In genomic region chr2:111246620-111247061, GRCh38 we compare ENCODE assay signal across 1 cellular context.
TF ChIP-seq lines count a peak whose summit lies in the region.

No MANE protein-coding gene starts in this region.

TF ChIP-seq in HepG2, 621 proteins besides CTCF, POLR2A, EP300 and RAD21 (continued from another document and continues in another):
- TF ChIP-seq FOXP4 (CRISPR knock-in tag; IDR thresholded peaks at IDR 0.05) (peak; percentile 85), RORA (CRISPR knock-in tag; IDR thresholded peaks at IDR 0.05) (no peak), ARNT2 (CRISPR knock-in tag; IDR thresholded peaks at IDR 0.05; ENCODE audit: low read depth) (no peak), SRSF1 (optimal IDR thresholded peaks at IDR 0.05; ENCODE audit: low read depth, low read length) (no peak), HOXA7 (CRISPR knock-in tag; IDR thresholded peaks at IDR 0.05) (no peak), BORCS8-MEF2B (CRISPR knock-in tag; IDR thresholded peaks at IDR 0.05) (peak; percentile 70; the same call in 1 of the 2 replicates), ZNF563 (CRISPR knock-in tag; IDR thresholded peaks at IDR 0.05) (peak; percentile 71; the same call in 1 of the 2 replicates), RFXANK (CRISPR knock-in tag; IDR thresholded peaks at IDR 0.05) (no peak), ZNF558 (CRISPR knock-in tag; IDR thresholded peaks at IDR 0.05; ENCODE audit: borderline replicate concordance) (no peak), TBX2 (CRISPR knock-in tag; IDR thresholded peaks at IDR 0.05; ENCODE audit: borderline replicate concordance) (peak; percentile 90; the same call in 1 of the 2 replicates), SNAI1 (CRISPR knock-in tag; IDR thresholded peaks at IDR 0.05; ENCODE audit: borderline replicate concordance) (no peak), KLF13 (CRISPR knock-in tag; IDR thresholded peaks at IDR 0.05) (no peak), RFX5 (IDR thresholded peaks at IDR 0.05; ENCODE audit: low read depth, low read length) (no peak), RFX3 (CRISPR knock-in tag; IDR thresholded peaks at IDR 0.05) (no peak), HOXA3 (CRISPR knock-in tag; IDR thresholded peaks at IDR 0.05) (peak; percentile 76), ZNF670 (CRISPR knock-in tag; IDR thresholded peaks at IDR 0.05; ENCODE audit: borderline replicate concordance) (peak; percentile 85; the same call in 1 of the 2 replicates), ZFP62 (CRISPR knock-in tag; IDR thresholded peaks at IDR 0.05) (no peak), ZNF672 (CRISPR knock-in tag; IDR thresholded peaks at IDR 0.05) (no peak), NFAT5 (CRISPR knock-in tag; IDR thresholded peaks at IDR 0.05) (no peak), ZNF256 (CRISPR knock-in tag; conservative IDR thresholded peaks at IDR 0.05) (no peak), MYNN (CRISPR knock-in tag; IDR thresholded peaks at IDR 0.05; ENCODE audit: low read depth) (no peak), ISL2 (CRISPR knock-in tag; IDR thresholded peaks at IDR 0.05) (no peak), PCBP2 (optimal IDR thresholded peaks at IDR 0.05; ENCODE audit: low read depth, low read length, poor library complexity, severe bottlenecking) (no peak), ZNF275 (CRISPR knock-in tag; IDR thresholded peaks at IDR 0.05; ENCODE audit: borderline replicate concordance) (no peak), ZNF530 (CRISPR knock-in tag; IDR thresholded peaks at IDR 0.05; ENCODE audit: low read depth) (no peak), THAP7 (CRISPR knock-in tag; IDR thresholded peaks at IDR 0.05) (no peak), BHLHE40 (IDR thresholded peaks at IDR 0.05; ENCODE audit: low read length) (peak; percentile 58), ZNF784 (CRISPR knock-in tag; IDR thresholded peaks at IDR 0.05; ENCODE audit: borderline replicate concordance) (no peak), ZNF124 (CRISPR knock-in tag; IDR thresholded peaks at IDR 0.05) (peak; percentile 87), FOXC1 (CRISPR knock-in tag; IDR thresholded peaks at IDR 0.05; ENCODE audit: borderline replicate concordance) (peak; percentile 32; the same call in 1 of the 2 replicates), ZNF569 (CRISPR knock-in tag; IDR thresholded peaks at IDR 0.05; ENCODE audit: borderline replicate concordance) (no peak), SMARCE1 (IDR thresholded peaks at IDR 0.05; ENCODE audit: borderline replicate concordance) (no peak), KAT7 (CRISPR knock-in tag; IDR thresholded peaks at IDR 0.05; ENCODE audit: borderline replicate concordance) (no peak), POGK (CRISPR knock-in tag; conservative IDR thresholded peaks at IDR 0.05) (no peak), ZZZ3 (CRISPR knock-in tag; IDR thresholded peaks at IDR 0.05; ENCODE audit: borderline replicate concordance) (no peak), IRX3 (CRISPR knock-in tag; IDR thresholded peaks at IDR 0.05; ENCODE audit: borderline replicate concordance, low read depth) (no peak), KLF15 (CRISPR knock-in tag; IDR thresholded peaks at IDR 0.05; ENCODE audit: borderline replicate concordance) (no peak), SOX5 (CRISPR knock-in tag; IDR thresholded peaks at IDR 0.05; ENCODE audit: borderline replicate concordance) (peak; percentile 83), SIN3B (IDR thresholded peaks at IDR 0.05; ENCODE audit: low read length) (no peak), ZNF777 (CRISPR knock-in tag; IDR thresholded peaks at IDR 0.05) (no peak), SSRP1 (CRISPR knock-in tag; IDR thresholded peaks at IDR 0.05) (no peak), ZNF253 (CRISPR knock-in tag; IDR thresholded peaks at IDR 0.05; ENCODE audit: borderline replicate concordance) (no peak), TSC22D2 (CRISPR knock-in tag; IDR thresholded peaks at IDR 0.05; ENCODE audit: borderline replicate concordance) (peak; percentile 73; the same call in 1 of the 2 replicates), MED13 (CRISPR knock-in tag; IDR thresholded peaks at IDR 0.05) (no peak), TRIM22 (IDR thresholded peaks at IDR 0.05) (no peak), ZNF768 (CRISPR knock-in tag; IDR thresholded peaks at IDR 0.05) (no peak), ZNF513 (CRISPR knock-in tag; conservative IDR thresholded peaks at IDR 0.05) (no peak), MEIS1 (CRISPR knock-in tag; IDR thresholded peaks at IDR 0.05; ENCODE audit: borderline replicate concordance) (no peak), ZNF326 (CRISPR knock-in tag; IDR thresholded peaks at IDR 0.05; ENCODE audit: borderline replicate concordance) (no peak), GLMP (CRISPR knock-in tag; IDR thresholded peaks at IDR 0.05; ENCODE audit: borderline replicate concordance) (no peak), DNMT3B (CRISPR knock-in tag; conservative IDR thresholded peaks at IDR 0.05) (no peak), ZBTB33 (CRISPR knock-in tag; IDR thresholded peaks at IDR 0.05) (no peak), ZNF335 (CRISPR knock-in tag; IDR thresholded peaks at IDR 0.05) (peak; percentile 66; the same call in 1 of the 2 replicates)
